In genomic region chr15:76330281-76330680, GRCh38 we compare ENCODE assay signal across 9 cellular contexts. TPM values are rescaled to one million over a fixed set of nuclear protein-coding genes. Genes with fewer than 3 reads are reported as not detected.
A peak's percentile ranks its signal among the peaks of the same experiment; 100 is the strongest.
DNase-seq lines count a peak whose midpoint lies in the region; ATAC-seq and TF ChIP-seq lines count a peak whose summit lies in the region.
"Had no signal": no experiment of that assay in that cellular context is flagged by ENCODE, and none has a peak within 500 bp of the region (broad histone marks: within the 10 kb centered on the region; RNA-seq: fewer than 3 reads in every experiment).

No MANE protein-coding gene starts in this region.

- peak; percentile 78 for DNase-seq in EH (ENCODE audit: low read depth)
- peak; percentile 67 for DNase-seq in M059J (ENCODE audit: low read depth)
- peak; percentile 36 for DNase-seq in mammary epithelial cell
- no peak for DNase-seq in lung (ENCODE audit: low spot score)
- no peak for DNase-seq in foreskin melanocyte
- no peak for DNase-seq in islet precursor cell
- DNase-seq in DMS79 (lab: John Stamatoyannopoulos, UW), result no peak

- no peaks in the 10 kb centered on the region for H4K20me1 ChIP-seq in mammary epithelial cell (ENCODE audit: insufficient read depth, low read length)

- H3K27me3 ChIP-seq in mammary epithelial cell (ENCODE audit: insufficient read depth, low read length), result peaks cover 4% of the 10 kb centered on the region
- no peaks in the 10 kb centered on the region for H3K27me3 ChIP-seq in lung (ENCODE audit: control insufficient read depth, insufficient read depth)

- no peaks in the 10 kb centered on the region for H3K79me2 ChIP-seq in mammary epithelial cell (ENCODE audit: insufficient read depth, low read length)

- H3K36me3 ChIP-seq in mammary epithelial cell (ENCODE audit: insufficient read depth, low read length) (no peaks in the 10 kb centered on the region), lung (ENCODE audit: control insufficient read depth in 2 of 2, insufficient read depth in 2 of 2, low read length in 2 of 2) (no peaks in the 10 kb centered on the region)

- 79% methylated on average over 2 of the region's 4 CpGs for WGBS in mammary epithelial cell (ENCODE audit: low coverage, missing lambda C conversion rate)
- 52 to 59% methylated on average over 4 of the region's 4 CpGs for WGBS in lung, 2 donors

- H3K27ac ChIP-seq in mammary epithelial cell (ENCODE audit: insufficient read depth, low read depth, low read length) (no peak overlapping the region), lung (ENCODE audit: low read depth in 1 of 2, low read length in 1 of 2) (no peak overlapping the region)

- ATAC-seq in lung (ENCODE audit: insufficient read depth, low FRiP score) (peak; percentile 67), GM21576 (IDR thresholded peaks at IDR 0.05; ENCODE audit: unreplicated experiment) (no peak)

- no TSS peak for BruUV-seq in mammary epithelial cell (replicated peaks; lab: Mats Ljungman, UMichigan)

- in situ Hi-C loops in mammary epithelial cell (cut with MboI; ENCODE audit: low sequenced_read_pairs in 2 of 2), result no loop called here

- no peak overlapping the region for H3K9ac ChIP-seq in mammary epithelial cell (ENCODE audit: insufficient read depth, low read length)

- peaks cover 3% of the 10 kb centered on the region for H3K4me1 ChIP-seq in mammary epithelial cell (ENCODE audit: insufficient read depth, low read length)
- H3K4me1 ChIP-seq in lung (ENCODE audit: control insufficient read depth in 2 of 2, insufficient read depth in 2 of 2, low read length in 2 of 2), result peaks cover 0 to 3% of the 10 kb centered on the region in 2 donors

- H3K9me3 ChIP-seq in mammary epithelial cell (replicated peaks; ENCODE audit: insufficient read depth, low read length) (no peaks in the 10 kb centered on the region), lung (ENCODE audit: control insufficient read depth in 2 of 2, insufficient read depth in 1 of 2, low read length in 1 of 2) (peaks cover 0 to 8% of the 10 kb centered on the region in 2 donors)

- intact Hi-C loops in mammary epithelial cell (cut with micrococcal nuclease), result loop anchor here (1.0 kb wide), 3 partner anchors 95 to 183 kb away; no protein-coding TSS in a partner anchor

- CTCF ChIA-PET in mammary epithelial cell (lab: Charles Lee; ENCODE audit: low non-redundant PET), result interaction anchor here (0.6 to 1.0 kb wide), 6 partner anchors 88 to 182 kb away, joined by 3 to 5 read pairs (median 4); no protein-coding TSS in a partner anchor

- no peak overlapping the region for H3K4me2 ChIP-seq in mammary epithelial cell (ENCODE audit: insufficient read depth, low read depth, low read length)

- H2AFZ ChIP-seq in mammary epithelial cell (ENCODE audit: low read depth, low read length), result no peak overlapping the region

- TF ChIP-seq CTCF in mammary epithelial cell (conservative IDR thresholded peaks at IDR 0.05 in 1 of 2, IDR thresholded peaks at IDR 0.05 in 1 of 2; ENCODE audit: extremely low read depth in 1 of 2, insufficient read depth in 1 of 2, low read depth in 1 of 2, low read length in 2 of 2), result peak; percentile 46 to 63
- TF ChIP-seq CTCF in lung (IDR thresholded peaks at IDR 0.05; ENCODE audit: control extremely low read depth, extremely low read depth), result peak; percentile 22

- H3K4me3 ChIP-seq in mammary epithelial cell (replicated peaks in 1 of 3; ENCODE audit: insufficient read depth in 1 of 3, low read depth in 2 of 3, low read length in 3 of 3), result no peak overlapping the region
- H3K4me3 ChIP-seq in lung, result no peak overlapping the region

- dilution Hi-C loops in mammary epithelial cell (cut with HindIII; ENCODE audit: low sequenced_read_pairs), result no loop called here

RNA-seq across cellular contexts. Expression of gene ISL2, which starts 6.3 kb away (rescaled TPM):
- total RNA-seq in M059J (2014; rRNA removed; shearing (Covaris generic)), result 4.0 and 4.4 TPM in 2 replicates
- not detected for total RNA-seq in mammary epithelial cell
- 0.02 TPM for polyA plus RNA-seq in mammary epithelial cell
- polyA minus RNA-seq in mammary epithelial cell, result not detected
- total RNA-seq in lung, result under 1 TPM in 1 of 2 donors, not detected in 1; 0.86 TPM
- under 1 TPM; 0.22 to 0.38 TPM for polyA plus RNA-seq in lung
- total RNA-seq: subcutaneous adipose tissue had no signal

RNA-seq across cellular contexts. Expression of gene ETFA, which starts 19.0 kb away (rescaled TPM):
- 91.3 and 166 TPM in 2 replicates for total RNA-seq in M059J (2014; rRNA removed; shearing (Covaris generic))
- total RNA-seq in mammary epithelial cell (100 to 1,000 TPM in 1 of 2 donors, 10 to 100 TPM in 1; 83.0 to 115 TPM), lung (10 to 100 TPM; 80.5 to 87.0 TPM)
- polyA plus RNA-seq in mammary epithelial cell (141 TPM), lung (10 to 100 TPM; 54.5 to 96.4 TPM)
- polyA minus RNA-seq in mammary epithelial cell, result 116 TPM

Comparison
In these comparisons a context has a peak if more than half of its experiments do, and no peak if none do; other contexts are left out.
1. DNase-seq: peak in EH (single experiment), M059J (single experiment) and mammary epithelial cell (single experiment); none in lung (single experiment), foreskin melanocyte (single experiment), islet precursor cell (single experiment) and DMS79 (single experiment).